1 cellular context compared by ENCODE assay signal in the genomic region with DNA sequence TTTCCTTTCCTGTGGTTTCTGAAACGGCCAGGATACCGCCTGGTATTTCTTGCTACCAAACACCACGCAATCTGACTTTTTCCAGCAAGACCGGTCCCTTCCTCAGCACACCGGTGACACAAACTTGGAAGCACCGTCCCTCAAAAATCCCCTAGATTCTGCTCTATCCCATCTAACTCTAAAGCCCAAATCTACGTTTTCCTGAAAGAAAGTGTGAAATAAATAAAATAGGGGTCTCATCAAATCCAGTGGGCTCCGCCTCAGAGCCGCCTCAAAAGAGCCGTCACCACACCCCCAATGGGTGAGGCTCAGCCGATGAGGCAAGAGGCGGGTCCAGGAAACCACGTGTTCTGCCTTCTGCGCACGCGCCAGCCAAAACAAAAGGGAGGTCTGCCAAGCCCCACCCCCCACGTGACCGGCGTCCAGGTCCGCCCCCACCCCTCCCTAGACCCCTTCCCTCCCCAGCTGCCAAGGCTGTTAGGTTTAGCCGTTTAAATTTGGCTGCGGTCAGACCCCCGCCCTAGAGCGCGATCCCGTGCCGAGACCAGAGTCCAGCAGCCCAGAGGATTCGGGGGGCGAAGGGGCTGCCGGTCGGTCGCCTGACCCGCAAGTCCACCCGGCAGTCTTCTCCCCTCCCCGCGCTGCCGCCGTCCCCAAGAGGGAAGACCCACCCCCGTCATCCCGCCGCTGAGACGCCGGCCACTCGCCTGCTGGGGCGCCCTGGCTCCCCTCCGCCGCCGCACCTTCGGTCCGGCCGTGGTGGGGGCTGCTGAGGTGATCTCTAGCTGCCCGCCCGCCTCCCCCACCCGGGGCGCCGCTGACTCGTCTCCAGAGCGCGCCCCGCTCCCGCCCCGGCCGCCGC.
TF ChIP-seq lines count a peak whose summit lies in the region.

No MANE protein-coding gene starts in this region.

TF ChIP-seq in HepG2, 621 proteins besides CTCF, POLR2A, EP300 and RAD21 (continued from another document and continues in another):
- no peak for TF ChIP-seq ZNF749 (CRISPR knock-in tag; IDR thresholded peaks at IDR 0.05; ENCODE audit: borderline replicate concordance)
- TF ChIP-seq ZNF550 (CRISPR knock-in tag; IDR thresholded peaks at IDR 0.05; ENCODE audit: borderline replicate concordance), result no peak
- peak; percentile 59; the same call in 1 of the 2 replicates for TF ChIP-seq RFXANK (CRISPR knock-in tag; IDR thresholded peaks at IDR 0.05)
- no peak; the same call in 1 of the 2 replicates for TF ChIP-seq ZBTB37 (CRISPR knock-in tag; IDR thresholded peaks at IDR 0.05)
- TF ChIP-seq ZNF225 (CRISPR knock-in tag; IDR thresholded peaks at IDR 0.05), result no peak; the same call in 1 of the 2 replicates
- no peak for TF ChIP-seq ELK4 (CRISPR knock-in tag; IDR thresholded peaks at IDR 0.05; ENCODE audit: borderline replicate concordance)
- peak; percentile 5; the same call in 1 of the 2 replicates for TF ChIP-seq SOX5 (CRISPR knock-in tag; IDR thresholded peaks at IDR 0.05; ENCODE audit: borderline replicate concordance)
- no peak for TF ChIP-seq ZNF75D (CRISPR knock-in tag; IDR thresholded peaks at IDR 0.05; ENCODE audit: borderline replicate concordance)
- TF ChIP-seq PITX1 (CRISPR knock-in tag; IDR thresholded peaks at IDR 0.05), result no peak
- TF ChIP-seq RARA (CRISPR knock-in tag; IDR thresholded peaks at IDR 0.05), result no peak
- TF ChIP-seq KDM4B (CRISPR knock-in tag; IDR thresholded peaks at IDR 0.05), result 0 out of 2 replicates have a peak, but pooled peaks have one; percentile 9
- TF ChIP-seq MAFK (conservative IDR thresholded peaks at IDR 0.05 in 1 of 2, IDR thresholded peaks at IDR 0.05 in 1 of 2; ENCODE audit: low read length in 2 of 2), result no peak
- TF ChIP-seq CCDC6 (CRISPR knock-in tag; IDR thresholded peaks at IDR 0.05), result peak; percentile 85; the same call in 1 of the 2 replicates
- no peak for TF ChIP-seq ZNF672 (CRISPR knock-in tag; IDR thresholded peaks at IDR 0.05)
- no peak; the same call in 1 of the 2 replicates for TF ChIP-seq TFDP1 (CRISPR knock-in tag; IDR thresholded peaks at IDR 0.05; ENCODE audit: borderline replicate concordance)
- no peak for TF ChIP-seq ZNF782 (CRISPR knock-in tag; IDR thresholded peaks at IDR 0.05; ENCODE audit: borderline replicate concordance)
- TF ChIP-seq ZFP82 (CRISPR knock-in tag; IDR thresholded peaks at IDR 0.05; ENCODE audit: borderline replicate concordance), result no peak
- peak; percentile 26; the same call in 1 of the 2 replicates for TF ChIP-seq ZNF124 (CRISPR knock-in tag; IDR thresholded peaks at IDR 0.05)
- no peak for TF ChIP-seq WIZ (CRISPR knock-in tag; IDR thresholded peaks at IDR 0.05)
- no peak for TF ChIP-seq ZBTB7A (CRISPR knock-in tag; IDR thresholded peaks at IDR 0.05)
- TF ChIP-seq MXD4 (CRISPR knock-in tag; IDR thresholded peaks at IDR 0.05), result no peak
- TF ChIP-seq ASH2L (IDR thresholded peaks at IDR 0.05; ENCODE audit: insufficient read length, low read depth, low read length), result peak; percentile 98
- no peak for TF ChIP-seq JUND (CRISPR knock-in tag; IDR thresholded peaks at IDR 0.05)
- TF ChIP-seq HDAC6 (IDR thresholded peaks at IDR 0.05; ENCODE audit: low read depth, low read length), result no peak
- no peak for TF ChIP-seq ZNF737 (CRISPR knock-in tag; IDR thresholded peaks at IDR 0.05; ENCODE audit: borderline replicate concordance)
- no peak for TF ChIP-seq ZNF670 (CRISPR knock-in tag; IDR thresholded peaks at IDR 0.05; ENCODE audit: borderline replicate concordance)
- TF ChIP-seq, protein P1, sequence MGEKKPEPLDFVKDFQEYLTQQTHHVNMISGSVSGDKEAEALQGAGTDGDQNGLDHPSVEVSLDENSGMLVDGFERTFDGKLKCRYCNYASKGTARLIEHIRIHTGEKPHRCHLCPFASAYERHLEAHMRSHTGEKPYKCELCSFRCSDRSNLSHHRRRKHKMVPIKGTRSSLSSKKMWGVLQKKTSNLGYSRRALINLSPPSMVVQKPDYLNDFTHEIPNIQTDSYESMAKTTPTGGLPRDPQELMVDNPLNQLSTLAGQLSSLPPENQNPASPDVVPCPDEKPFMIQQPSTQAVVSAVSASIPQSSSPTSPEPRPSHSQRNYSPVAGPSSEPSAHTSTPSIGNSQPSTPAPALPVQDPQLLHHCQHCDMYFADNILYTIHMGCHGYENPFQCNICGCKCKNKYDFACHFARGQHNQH (CRISPR knock-in tag; IDR thresholded peaks at IDR 0.05), result 0 out of 2 replicates have a peak, but pooled peaks have one; percentile 64
- 0 out of 2 replicates have a peak, but pooled peaks have one; percentile 6 for TF ChIP-seq ZNF33A (CRISPR knock-in tag; IDR thresholded peaks at IDR 0.05; ENCODE audit: borderline replicate concordance)
- TF ChIP-seq DMAP1 (CRISPR knock-in tag; IDR thresholded peaks at IDR 0.05), result peak; percentile 68
- no peak for TF ChIP-seq ADNP (CRISPR knock-in tag; IDR thresholded peaks at IDR 0.05)
- TF ChIP-seq, protein P2, sequence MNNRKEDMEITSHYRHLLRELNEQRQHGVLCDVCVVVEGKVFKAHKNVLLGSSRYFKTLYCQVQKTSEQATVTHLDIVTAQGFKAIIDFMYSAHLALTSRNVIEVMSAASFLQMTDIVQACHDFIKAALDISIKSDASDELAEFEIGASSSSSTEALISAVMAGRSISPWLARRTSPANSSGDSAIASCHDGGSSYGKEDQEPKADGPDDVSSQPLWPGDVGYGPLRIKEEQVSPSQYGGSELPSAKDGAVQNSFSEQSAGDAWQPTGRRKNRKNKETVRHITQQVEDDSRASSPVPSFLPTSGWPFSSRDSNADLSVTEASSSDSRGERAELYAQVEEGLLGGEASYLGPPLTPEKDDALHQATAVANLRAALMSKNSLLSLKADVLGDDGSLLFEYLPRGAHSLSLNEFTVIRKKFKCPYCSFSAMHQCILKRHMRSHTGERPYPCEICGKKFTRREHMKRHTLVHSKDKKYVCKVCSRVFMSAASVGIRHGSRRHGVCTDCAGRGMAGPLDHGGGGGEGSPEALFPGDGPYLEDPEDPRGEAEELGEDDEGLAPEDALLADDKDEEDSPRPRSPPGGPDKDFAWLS (CRISPR knock-in tag; IDR thresholded peaks at IDR 0.05; ENCODE audit: borderline replicate concordance), result no peak
- TF ChIP-seq, protein P3, sequence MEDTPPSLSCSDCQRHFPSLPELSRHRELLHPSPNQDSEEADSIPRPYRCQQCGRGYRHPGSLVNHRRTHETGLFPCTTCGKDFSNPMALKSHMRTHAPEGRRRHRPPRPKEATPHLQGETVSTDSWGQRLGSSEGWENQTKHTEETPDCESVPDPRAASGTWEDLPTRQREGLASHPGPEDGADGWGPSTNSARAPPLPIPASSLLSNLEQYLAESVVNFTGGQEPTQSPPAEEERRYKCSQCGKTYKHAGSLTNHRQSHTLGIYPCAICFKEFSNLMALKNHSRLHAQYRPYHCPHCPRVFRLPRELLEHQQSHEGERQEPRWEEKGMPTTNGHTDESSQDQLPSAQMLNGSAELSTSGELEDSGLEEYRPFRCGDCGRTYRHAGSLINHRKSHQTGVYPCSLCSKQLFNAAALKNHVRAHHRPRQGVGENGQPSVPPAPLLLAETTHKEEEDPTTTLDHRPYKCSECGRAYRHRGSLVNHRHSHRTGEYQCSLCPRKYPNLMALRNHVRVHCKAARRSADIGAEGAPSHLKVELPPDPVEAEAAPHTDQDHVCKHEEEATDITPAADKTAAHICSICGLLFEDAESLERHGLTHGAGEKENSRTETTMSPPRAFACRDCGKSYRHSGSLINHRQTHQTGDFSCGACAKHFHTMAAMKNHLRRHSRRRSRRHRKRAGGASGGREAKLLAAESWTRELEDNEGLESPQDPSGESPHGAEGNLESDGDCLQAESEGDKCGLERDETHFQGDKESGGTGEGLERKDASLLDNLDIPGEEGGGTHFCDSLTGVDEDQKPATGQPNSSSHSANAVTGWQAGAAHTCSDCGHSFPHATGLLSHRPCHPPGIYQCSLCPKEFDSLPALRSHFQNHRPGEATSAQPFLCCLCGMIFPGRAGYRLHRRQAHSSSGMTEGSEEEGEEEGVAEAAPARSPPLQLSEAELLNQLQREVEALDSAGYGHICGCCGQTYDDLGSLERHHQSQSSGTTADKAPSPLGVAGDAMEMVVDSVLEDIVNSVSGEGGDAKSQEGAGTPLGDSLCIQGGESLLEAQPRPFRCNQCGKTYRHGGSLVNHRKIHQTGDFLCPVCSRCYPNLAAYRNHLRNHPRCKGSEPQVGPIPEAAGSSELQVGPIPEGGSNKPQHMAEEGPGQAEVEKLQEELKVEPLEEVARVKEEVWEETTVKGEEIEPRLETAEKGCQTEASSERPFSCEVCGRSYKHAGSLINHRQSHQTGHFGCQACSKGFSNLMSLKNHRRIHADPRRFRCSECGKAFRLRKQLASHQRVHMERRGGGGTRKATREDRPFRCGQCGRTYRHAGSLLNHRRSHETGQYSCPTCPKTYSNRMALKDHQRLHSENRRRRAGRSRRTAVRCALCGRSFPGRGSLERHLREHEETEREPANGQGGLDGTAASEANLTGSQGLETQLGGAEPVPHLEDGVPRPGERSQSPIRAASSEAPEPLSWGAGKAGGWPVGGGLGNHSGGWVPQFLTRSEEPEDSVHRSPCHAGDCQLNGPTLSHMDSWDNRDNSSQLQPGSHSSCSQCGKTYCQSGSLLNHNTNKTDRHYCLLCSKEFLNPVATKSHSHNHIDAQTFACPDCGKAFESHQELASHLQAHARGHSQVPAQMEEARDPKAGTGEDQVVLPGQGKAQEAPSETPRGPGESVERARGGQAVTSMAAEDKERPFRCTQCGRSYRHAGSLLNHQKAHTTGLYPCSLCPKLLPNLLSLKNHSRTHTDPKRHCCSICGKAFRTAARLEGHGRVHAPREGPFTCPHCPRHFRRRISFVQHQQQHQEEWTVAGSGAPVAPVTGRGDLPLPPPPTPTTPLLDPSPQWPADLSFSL (CRISPR knock-in tag; IDR thresholded peaks at IDR 0.05), result no peak
- no peak; the same call in 1 of the 2 replicates for TF ChIP-seq NFYB (CRISPR knock-in tag; IDR thresholded peaks at IDR 0.05)
- TF ChIP-seq, protein P4, sequence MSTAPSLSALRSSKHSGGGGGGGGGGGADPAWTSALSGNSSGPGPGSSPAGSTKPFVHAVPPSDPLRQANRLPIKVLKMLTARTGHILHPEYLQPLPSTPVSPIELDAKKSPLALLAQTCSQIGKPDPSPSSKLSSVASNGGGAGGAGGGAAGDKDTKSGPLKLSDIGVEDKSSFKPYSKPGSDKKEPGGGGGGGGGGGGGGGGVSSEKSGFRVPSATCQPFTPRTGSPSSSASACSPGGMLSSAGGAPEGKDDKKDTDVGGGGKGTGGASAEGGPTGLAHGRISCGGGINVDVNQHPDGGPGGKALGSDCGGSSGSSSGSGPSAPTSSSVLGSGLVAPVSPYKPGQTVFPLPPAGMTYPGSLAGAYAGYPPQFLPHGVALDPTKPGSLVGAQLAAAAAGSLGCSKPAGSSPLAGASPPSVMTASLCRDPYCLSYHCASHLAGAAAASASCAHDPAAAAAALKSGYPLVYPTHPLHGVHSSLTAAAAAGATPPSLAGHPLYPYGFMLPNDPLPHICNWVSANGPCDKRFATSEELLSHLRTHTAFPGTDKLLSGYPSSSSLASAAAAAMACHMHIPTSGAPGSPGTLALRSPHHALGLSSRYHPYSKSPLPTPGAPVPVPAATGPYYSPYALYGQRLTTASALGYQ (CRISPR knock-in tag; IDR thresholded peaks at IDR 0.05), result no peak
- peak; percentile 87 for TF ChIP-seq MAX (IDR thresholded peaks at IDR 0.05)
- peak; percentile 57; the same call in 1 of the 2 replicates for TF ChIP-seq ZNF549 (CRISPR knock-in tag; IDR thresholded peaks at IDR 0.05)
- TF ChIP-seq, protein P5, sequence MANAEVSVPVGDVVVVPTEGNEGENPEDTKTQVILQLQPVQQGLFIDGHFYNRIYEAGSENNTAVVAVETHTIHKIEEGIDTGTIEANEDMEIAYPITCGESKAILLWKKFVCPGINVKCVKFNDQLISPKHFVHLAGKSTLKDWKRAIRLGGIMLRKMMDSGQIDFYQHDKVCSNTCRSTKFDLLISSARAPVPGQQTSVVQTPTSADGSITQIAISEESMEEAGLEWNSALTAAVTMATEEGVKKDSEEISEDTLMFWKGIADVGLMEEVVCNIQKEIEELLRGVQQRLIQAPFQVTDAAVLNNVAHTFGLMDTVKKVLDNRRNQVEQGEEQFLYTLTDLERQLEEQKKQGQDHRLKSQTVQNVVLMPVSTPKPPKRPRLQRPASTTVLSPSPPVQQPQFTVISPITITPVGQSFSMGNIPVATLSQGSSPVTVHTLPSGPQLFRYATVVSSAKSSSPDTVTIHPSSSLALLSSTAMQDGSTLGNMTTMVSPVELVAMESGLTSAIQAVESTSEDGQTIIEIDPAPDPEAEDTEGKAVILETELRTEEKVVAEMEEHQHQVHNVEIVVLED (CRISPR knock-in tag; IDR thresholded peaks at IDR 0.05; ENCODE audit: borderline replicate concordance), result peak; percentile 40
- peak; percentile 63; the same call in 1 of the 3 replicates for TF ChIP-seq MXI1 (IDR thresholded peaks at IDR 0.05; ENCODE audit: borderline replicate concordance, low read depth, low read length)
- TF ChIP-seq CEBPB (IDR thresholded peaks at IDR 0.05; ENCODE audit: borderline replicate concordance, low read depth, low read length), result peak; percentile 93
